23 cellular contexts compared by ENCODE assay signal in the genomic region with DNA sequence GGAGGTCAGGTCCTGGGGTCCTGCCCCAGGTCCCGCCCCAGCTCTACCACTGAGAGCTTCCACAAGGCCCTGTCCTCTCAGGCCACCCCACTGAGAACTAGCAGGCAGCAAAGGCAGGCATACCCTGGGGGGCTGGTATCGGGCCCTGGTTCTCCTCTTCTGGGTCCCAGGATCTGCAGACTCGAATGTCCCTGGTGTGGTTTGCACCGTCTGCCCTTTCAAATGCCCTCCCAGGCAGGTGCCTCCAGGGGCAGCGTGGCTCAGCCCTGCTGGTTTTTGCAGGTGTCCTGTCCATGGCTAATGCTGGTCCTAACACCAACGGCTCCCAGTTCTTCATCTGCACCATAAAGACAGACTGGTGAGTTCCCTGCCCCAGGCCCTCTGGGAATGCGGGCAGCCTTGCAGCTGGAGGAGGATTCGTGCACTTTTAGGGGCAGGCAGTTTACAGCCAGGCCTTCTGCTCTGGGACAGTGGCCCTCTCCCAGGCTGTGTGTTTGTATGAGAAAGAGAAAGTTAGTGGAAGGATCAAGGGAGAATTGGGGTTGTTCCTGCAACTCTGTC. TPM values are rescaled to one million over a fixed set of nuclear protein-coding genes. Genes with fewer than 3 reads are reported as not detected.
A peak's percentile ranks its signal among the peaks of the same experiment; 100 is the strongest.
DNase-seq lines count a peak whose midpoint lies in the region; TF ChIP-seq lines count a peak whose summit lies in the region.
"Had no signal": no experiment of that assay in that cellular context is flagged by ENCODE, and none has a peak within 500 bp of the region (broad histone marks: within the 10 kb centered on the region; RNA-seq: fewer than 3 reads in every experiment).

No MANE protein-coding gene starts in this region.

- peaks cover 81% of the 10 kb centered on the region for H3K4me1 Mint-ChIP-seq in CD14-positive monocyte
- H3K4me1 Mint-ChIP-seq in activated T-helper 2 cell treated with anti-CD3 and anti-CD28 coated beads, Interferon-gamma antibody, Interleukin-2, Interleukin-4, amounts not matched to agents 10 μg/mL and 5 μg/mL and 100 μg/mL, durations not matched to agents 14 hours and 24 hours and 36 hours (ENCODE audit: low read depth) = peaks cover 46% of the 10 kb centered on the region
- H3K4me1 Mint-ChIP-seq in neural crest cell = peaks cover 8% of the 10 kb centered on the region

- peaks cover 77 to 81% of the 10 kb centered on the region in 2 donors for H3K36me3 Mint-ChIP-seq in CD14-positive monocyte
- H3K36me3 Mint-ChIP-seq in activated T-helper 2 cell treated with anti-CD3 and anti-CD28 coated beads, Interferon-gamma antibody, Interleukin-2, Interleukin-4, amounts not matched to agents 10 μg/mL and 5 μg/mL and 100 μg/mL, durations not matched to agents 14 hours and 24 hours and 36 hours (ENCODE audit: low read depth) = peaks cover 89% of the 10 kb centered on the region
- peaks cover 42% of the 10 kb centered on the region for H3K36me3 Mint-ChIP-seq in neural crest cell (ENCODE audit: low read depth)

- H3K27me3 Mint-ChIP-seq in CD14-positive monocyte (ENCODE audit: low read depth in 3 of 3) (peaks cover 0 to 3% (median 2%) of the 10 kb centered on the region in 3 donors), neural crest cell (ENCODE audit: low read depth) (no peaks in the 10 kb centered on the region)
- H3K27me3 Mint-ChIP-seq in activated T-helper 2 cell treated with anti-CD3 and anti-CD28 coated beads, Interferon-gamma antibody, Interleukin-2, Interleukin-4, amounts not matched to agents 10 μg/mL and 5 μg/mL and 100 μg/mL, durations not matched to agents 14 hours and 24 hours and 36 hours (ENCODE audit: low read depth) = no peaks in the 10 kb centered on the region
- H3K27me3 Mint-ChIP-seq: progenitor cell of endocrine pancreas; stimulated activated memory B cell treated with anti-CD40 and anti-IgM and Interleukin-4, amounts not matched to agents 10 μg/mL and 1 μg/mL and 100 μg/mL, for 72 hours had no signal

- H3K9me3 Mint-ChIP-seq in CD14-positive monocyte (peaks cover 0 to 1% (median 0%) of the 10 kb centered on the region in 7 donors), neural crest cell (no peaks in the 10 kb centered on the region)
- no peaks in the 10 kb centered on the region for H3K9me3 Mint-ChIP-seq in activated T-helper 2 cell treated with anti-CD3 and anti-CD28 coated beads, Interferon-gamma antibody, Interleukin-2, Interleukin-4, amounts not matched to agents 10 μg/mL and 5 μg/mL and 100 μg/mL, durations not matched to agents 14 hours and 24 hours and 36 hours
- H3K9me3 Mint-ChIP-seq: activated naive CD4-positive, alpha-beta T cell treated with anti-CD3 and anti-CD28 coated beads for 36 hours; stimulated activated memory B cell treated with anti-CD40 and anti-IgM and Interleukin-4, amounts not matched to agents 10 μg/mL and 1 μg/mL and 100 μg/mL, for 72 hours had no signal

- TF ChIP-seq CTCF in CD14-positive monocyte (IDR thresholded peaks at IDR 0.05) (no peak), GM13976 (IDR thresholded peaks at IDR 0.05; ENCODE audit: borderline replicate concordance, control extremely low read depth, extremely low read depth, insufficient read depth, missing control alignments) (no peak), neural crest cell (conservative IDR thresholded peaks at IDR 0.05) (no peak)

- intact Hi-C loops in CD14-positive monocyte (cut with micrococcal nuclease) = loop anchor here (2.0 to 10.0 kb wide), 3 partner anchors 35 to 107 kb away; no protein-coding TSS in a partner anchor
- intact Hi-C loops in activated T-helper 2 cell treated with anti-CD3 and anti-CD28 coated beads, Interferon-gamma antibody, Interleukin-2, Interleukin-4, amounts not matched to agents 10 μg/mL and 5 μg/mL and 100 μg/mL, durations not matched to agents 14 hours and 24 hours and 36 hours (cut with micrococcal nuclease) = no loop called here

- DNase-seq in CD14-positive monocyte (ENCODE audit: low spot score) (no peak), GM13976 (ENCODE audit: low spot score) (peak; percentile 10), neural crest cell (ENCODE audit: low read depth, low spot score) (no peak), NCI-H1092 (lab: John Stamatoyannopoulos, UW) (no peak)
- no peak for DNase-seq in activated T-helper 2 cell treated with anti-CD3 and anti-CD28 coated beads, Interferon-gamma antibody, Interleukin-2, Interleukin-4, amounts not matched to agents 10 μg/mL and 5 μg/mL and 100 μg/mL, durations not matched to agents 14 hours and 24 hours and 36 hours (ENCODE audit: low spot score)
- no peak for DNase-seq in activated CD4-positive, CD25-positive, alpha-beta regulatory T cell treated with anti-CD3 and anti-CD28 coated beads, Interleukin-2, amount 50 U/mL, for 72 hours
- no peak for DNase-seq in effector CD8-positive, alpha-beta T cell (lab: John Stamatoyannopoulos, UW)
- DNase-seq: activated naive CD4-positive, alpha-beta T cell treated with anti-CD3 and anti-CD28 coated beads for 36 hours; activated T-cell treated with anti-CD3 and anti-CD28 coated beads, Interleukin-2, amount 50 U/mL, for 1 hour; anterior cingulate cortex; Caco-2; effector memory CD4-positive, alpha-beta T cell; GDM1; kidney glomerular epithelial cell; NCI-H1930; NCI-H2227 treated with DMSO at 0.1 percent for 48 hours; NCI-H69; SHP77 treated with DMSO at 0.1 percent for 48 hours; stimulated activated CD4-positive, alpha-beta T cell treated with anti-CD3 and anti-CD28 coated beads, Interleukin-12 subunit alpha, Interleukin-12 subunit beta, amount 100 ng/mL, for 4 hours; stimulated activated CD4-positive, alpha-beta T cell treated with anti-CD3 and anti-CD28 coated beads, Interleukin-4, amount 100 ng/mL, for 1 hour; upper lobe of right lung had no signal

- in situ Hi-C loops in GM13976 (cut with MboI; ENCODE audit: low sequenced_read_pairs, unreplicated experiment) = no loop called here

- peak overlapping the region in 6 of 7 donors; percentile 88 to 94 (median 90) for H3K27ac Mint-ChIP-seq in CD14-positive monocyte
- peak overlapping the region; percentile 22 for H3K27ac Mint-ChIP-seq in activated T-helper 2 cell treated with anti-CD3 and anti-CD28 coated beads, Interferon-gamma antibody, Interleukin-2, Interleukin-4, amounts not matched to agents 10 μg/mL and 5 μg/mL and 100 μg/mL, durations not matched to agents 14 hours and 24 hours and 36 hours
- H3K27ac Mint-ChIP-seq in neural crest cell (ENCODE audit: unreplicated experiment) = peak overlapping the region; percentile 43
- H3K27ac Mint-ChIP-seq: activated naive CD4-positive, alpha-beta T cell treated with anti-CD3 and anti-CD28 coated beads for 36 hours; progenitor cell of endocrine pancreas; stimulated activated memory B cell treated with anti-CD40 and anti-IgM and Interleukin-4, amounts not matched to agents 10 μg/mL and 1 μg/mL and 100 μg/mL, for 72 hours had no signal

- H3K4me3 Mint-ChIP-seq in CD14-positive monocyte (peak overlapping the region; percentile 51 to 64), neural crest cell (no peak overlapping the region)
- H3K4me3 Mint-ChIP-seq in activated T-helper 2 cell treated with anti-CD3 and anti-CD28 coated beads, Interferon-gamma antibody, Interleukin-2, Interleukin-4, amounts not matched to agents 10 μg/mL and 5 μg/mL and 100 μg/mL, durations not matched to agents 14 hours and 24 hours and 36 hours (ENCODE audit: low read depth) = no peak overlapping the region
- H3K4me3 Mint-ChIP-seq: activated naive CD4-positive, alpha-beta T cell treated with anti-CD3 and anti-CD28 coated beads for 36 hours; stimulated activated memory B cell treated with anti-CD40 and anti-IgM and Interleukin-4, amounts not matched to agents 10 μg/mL and 1 μg/mL and 100 μg/mL, for 72 hours had no signal

RNA-seq across cellular contexts. Expression of a gene that starts 4.8 kb away (rescaled TPM):
- 10 to 100 TPM; 36.6 to 52.3 TPM for polyA plus RNA-seq in CD14-positive monocyte
- 119 and 120 TPM in 2 replicates for total RNA-seq in activated T-helper 2 cell treated with anti-CD3 and anti-CD28 coated beads, Interferon-gamma antibody, Interleukin-2, Interleukin-4, amounts not matched to agents 10 μg/mL and 5 μg/mL and 100 μg/mL, durations not matched to agents 14 hours and 24 hours and 36 hours
- total RNA-seq in neural crest cell = 74.2 and 76.8 TPM in 2 replicates

Comparison
In these comparisons a context has a peak if more than half of its experiments do, and no peak if none do; other contexts are left out.
1. H3K27ac Mint-ChIP-seq: peak in every context shown above with its lines; median percentile 90 in CD14-positive monocyte; 43 in neural crest cell; 22 in activated T-helper 2 cell treated with anti-CD3 and anti-CD28 coated beads, Interferon-gamma antibody, Interleukin-2, Interleukin-4, amounts not matched to agents 10 μg/mL and 5 μg/mL and 100 μg/mL, durations not matched to agents 14 hours and 24 hours and 36 hours.
2. H3K4me3 Mint-ChIP-seq: peak in CD14-positive monocyte (2 of 2); none in activated T-helper 2 cell treated with anti-CD3 and anti-CD28 coated beads, Interferon-gamma antibody, Interleukin-2, Interleukin-4, amounts not matched to agents 10 μg/mL and 5 μg/mL and 100 μg/mL, durations not matched to agents 14 hours and 24 hours and 36 hours (single experiment) and neural crest cell (single experiment).